19 cellular contexts compared by ENCODE assay signal in genomic region chr20:13101276-13101675, GRCh38.
"Had no signal": no experiment of that assay in that cellular context is flagged by ENCODE, and none has a peak within 500 bp of the region (broad histone marks: within the 10 kb centered on the region; RNA-seq: fewer than 3 reads in every experiment).

No MANE protein-coding gene starts in this region.

- H3K4me3 ChIP-seq: adrenal gland, body of pancreas, colonic mucosa, sigmoid colon, transverse colon, vagina had no signal

- H3K27me3 Mint-ChIP-seq: natural killer cell treated with Interleukin-12 subunit alpha and Interleukin-12 subunit beta and Interleukin-15 and Interleukin-18, amount 100 ng/mL, for 72 hours had no signal

- H3K9me3 Mint-ChIP-seq: activated naive CD4-positive, alpha-beta T cell treated with anti-CD3 and anti-CD28 coated beads, Interleukin-2, amount 50 U/mL, for 72 hours; natural killer cell treated with Interleukin-12 subunit alpha and Interleukin-12 subunit beta and Interleukin-15 and Interleukin-18, amount 100 ng/mL, for 72 hours had no signal

- H3K27ac ChIP-seq: adrenal gland, body of pancreas, colonic mucosa, neutrophil, parathyroid adenoma, sigmoid colon, transverse colon, vagina had no signal

- DNase-seq: activated CD4-positive, alpha-beta T cell treated with anti-CD3 and anti-CD28 coated beads, Interleukin-2, amount 50 U/mL, for 4 hours; activated gamma-delta T cell; body of pancreas; caudate nucleus; colonic mucosa; left cardiac atrium; mesendoderm; sigmoid colon; stimulated activated CD4-positive, alpha-beta T cell treated with anti-CD3 and anti-CD28 coated beads, Interleukin-12 subunit alpha, Interleukin-12 subunit beta, amount 100 ng/mL, for 4 hours; stimulated activated CD4-positive, alpha-beta T cell treated with anti-CD3 and anti-CD28 coated beads, Interleukin-1b, Interleukin-23, amount 100 ng/mL, for 48 hours; stimulated activated naive CD8-positive, alpha-beta T cell treated with anti-CD3 and anti-CD28 coated beads, Interleukin-15, Interleukin-2, amounts not matched to agents 100 U/mL and 50 U/mL, for 24 hours; SW 1271; transverse colon had no signal

- H3K27ac Mint-ChIP-seq: activated naive CD4-positive, alpha-beta T cell treated with anti-CD3 and anti-CD28 coated beads, Interleukin-2, amount 50 U/mL, for 72 hours; natural killer cell treated with Interleukin-12 subunit alpha and Interleukin-12 subunit beta and Interleukin-15 and Interleukin-18, amount 100 ng/mL, for 72 hours had no signal

- H3K36me3 Mint-ChIP-seq: activated naive CD4-positive, alpha-beta T cell treated with anti-CD3 and anti-CD28 coated beads, Interleukin-2, amount 50 U/mL, for 72 hours; natural killer cell treated with Interleukin-12 subunit alpha and Interleukin-12 subunit beta and Interleukin-15 and Interleukin-18, amount 100 ng/mL, for 72 hours had no signal

- H3K36me3 ChIP-seq: adrenal gland, colonic mucosa, neutrophil, sigmoid colon, transverse colon, vagina had no signal

- H3K4me3 Mint-ChIP-seq: natural killer cell treated with Interleukin-12 subunit alpha and Interleukin-12 subunit beta and Interleukin-15 and Interleukin-18, amount 100 ng/mL, for 72 hours had no signal

- H3K9me3 ChIP-seq: adrenal gland, body of pancreas, colonic mucosa, neutrophil, sigmoid colon, transverse colon, vagina had no signal

- H3K4me1 ChIP-seq: colonic mucosa, parathyroid adenoma, sigmoid colon had no signal

- H3K27me3 ChIP-seq: adrenal gland, body of pancreas, colonic mucosa, neutrophil, sigmoid colon, transverse colon, vagina had no signal

- ATAC-seq: activated naive CD4-positive, alpha-beta T cell treated with anti-CD3 and anti-CD28 coated beads, Interleukin-2, amount 50 U/mL, for 72 hours; body of pancreas; natural killer cell treated with Interleukin-12 subunit alpha and Interleukin-12 subunit beta and Interleukin-15 and Interleukin-18, amount 100 ng/mL, for 72 hours; stimulated activated naive CD8-positive, alpha-beta T cell treated with anti-CD3 and anti-CD28 coated beads, Interleukin-15, Interleukin-2, amounts not matched to agents 100 U/mL and 50 U/mL, for 24 hours had no signal
